In genomic region chr17:62970617-62971016, GRCh38 we compare ENCODE assay signal across 26 cellular contexts.
"Had no signal": no experiment of that assay in that cellular context is flagged by ENCODE, and none has a peak within 500 bp of the region (broad histone marks: within the 10 kb centered on the region; RNA-seq: fewer than 3 reads in every experiment).

No MANE protein-coding gene starts in this region.

- H3K27me3 Mint-ChIP-seq: effector memory CD8-positive, alpha-beta T cell; T-helper 17 cell had no signal

- H3K4me3 ChIP-seq: colonic mucosa, gastroesophageal sphincter, ovary, prostate gland, thyroid gland had no signal

- H3K36me3 ChIP-seq: brain microvascular endothelial cell, colonic mucosa, gastroesophageal sphincter, neutrophil, ovary, prostate gland, thyroid gland had no signal

- DNase-seq: activated B cell treated with CpG ODN at 0.5 μM for 24 hours; activated CD4-positive, alpha-beta T cell treated with anti-CD3 and anti-CD28 coated beads for 36 hours; activated CD4-positive, alpha-beta T cell treated with anti-CD3 and anti-CD28 coated beads, Interleukin-2, amount 50 U/mL, for 48 hours; activated CD8-positive, alpha-beta memory T cell treated with anti-CD3 and anti-CD28 coated beads, Interleukin-2, amount 50 U/mL, for 48 hours; activated effector memory CD4-positive, alpha-beta T cell treated with Interleukin-2 at 50 U/mL for 16 hours; activated naive CD4-positive, alpha-beta T cell treated with anti-CD3 and anti-CD28 coated beads, Interleukin-2, amount 10 ng/mL, durations not matched to agents 7 days and 5 days; activated T-cell treated with anti-CD3 and anti-CD28 coated beads, Interleukin-2, amount 50 U/mL, for 72 hours; anterior cingulate cortex; brain microvascular endothelial cell; colonic mucosa; dorsolateral prefrontal cortex; effector memory CD8-positive, alpha-beta T cell; head of caudate nucleus; hypothalamus; left cardiac atrium; midbrain; natural killer cell; ovary; stimulated activated CD4-positive, alpha-beta T cell treated with anti-CD3 and anti-CD28 coated beads, Interleukin-4, amount 100 ng/mL, for 24 hours; substantia nigra; T-helper 17 cell; thyroid gland had no signal

- H3K27ac Mint-ChIP-seq: activated B cell treated with CpG ODN at 0.5 μM for 24 hours; activated CD4-positive, alpha-beta T cell treated with anti-CD3 and anti-CD28 coated beads for 36 hours; activated naive CD4-positive, alpha-beta T cell treated with anti-CD3 and anti-CD28 coated beads, Interleukin-2, amount 10 ng/mL, durations not matched to agents 7 days and 5 days; activated T-cell treated with anti-CD3 and anti-CD28 coated beads, Interleukin-2, amount 50 U/mL, for 72 hours; natural killer cell; stimulated activated naive CD8-positive, alpha-beta T cell treated with anti-CD3 and anti-CD28 coated beads, Interleukin-15, Interleukin-2, amounts not matched to agents 100 ng/mL and 50 ng/mL, for 24 hours; T-helper 17 cell had no signal

- H3K9me3 Mint-ChIP-seq: activated B cell treated with CpG ODN at 0.5 μM for 24 hours; activated naive CD4-positive, alpha-beta T cell treated with anti-CD3 and anti-CD28 coated beads, Interleukin-2, amount 10 ng/mL, durations not matched to agents 7 days and 5 days; activated T-cell treated with anti-CD3 and anti-CD28 coated beads, Interleukin-2, amount 50 U/mL, for 72 hours; effector memory CD8-positive, alpha-beta T cell; natural killer cell; stimulated activated naive CD8-positive, alpha-beta T cell treated with anti-CD3 and anti-CD28 coated beads, Interleukin-15, Interleukin-2, amounts not matched to agents 100 ng/mL and 50 ng/mL, for 24 hours had no signal

- ATAC-seq: activated CD4-positive, alpha-beta T cell treated with anti-CD3 and anti-CD28 coated beads for 36 hours; activated T-cell treated with anti-CD3 and anti-CD28 coated beads, Interleukin-2, amount 50 U/mL, for 72 hours; effector memory CD8-positive, alpha-beta T cell; gastroesophageal sphincter; left cardiac atrium; natural killer cell; T-helper 17 cell had no signal

- H3K27me3 ChIP-seq: brain microvascular endothelial cell, colonic mucosa, dorsolateral prefrontal cortex, gastroesophageal sphincter, neutrophil, ovary, thyroid gland had no signal

- H3K4me3 Mint-ChIP-seq: activated B cell treated with CpG ODN at 0.5 μM for 24 hours; activated CD4-positive, alpha-beta T cell treated with anti-CD3 and anti-CD28 coated beads for 36 hours; activated naive CD4-positive, alpha-beta T cell treated with anti-CD3 and anti-CD28 coated beads, Interleukin-2, amount 10 ng/mL, durations not matched to agents 7 days and 5 days; activated T-cell treated with anti-CD3 and anti-CD28 coated beads, Interleukin-2, amount 50 U/mL, for 72 hours; effector memory CD8-positive, alpha-beta T cell; natural killer cell; stimulated activated naive CD8-positive, alpha-beta T cell treated with anti-CD3 and anti-CD28 coated beads, Interleukin-15, Interleukin-2, amounts not matched to agents 100 ng/mL and 50 ng/mL, for 24 hours; T-helper 17 cell had no signal

- H3K36me3 Mint-ChIP-seq: activated naive CD4-positive, alpha-beta T cell treated with anti-CD3 and anti-CD28 coated beads, Interleukin-2, amount 10 ng/mL, durations not matched to agents 7 days and 5 days; natural killer cell had no signal

- H3K9me3 ChIP-seq: colonic mucosa, gastroesophageal sphincter, neutrophil, ovary, prostate gland, thyroid gland had no signal

- H3K4me1 ChIP-seq: prostate gland had no signal

- H3K27ac ChIP-seq: brain microvascular endothelial cell, colonic mucosa, dorsolateral prefrontal cortex, gastroesophageal sphincter, neutrophil, ovary, prostate gland, thyroid gland had no signal
